In genomic region chr5:53936481-53937352, GRCh38 we compare ENCODE assay signal across 27 cellular contexts.
A peak's percentile ranks its signal among the peaks of the same experiment; 100 is the strongest.
DNase-seq lines count a peak whose midpoint lies in the region; ATAC-seq, FAIRE-seq and TF ChIP-seq lines count a peak whose summit lies in the region.
"Had no signal": no experiment of that assay in that cellular context is flagged by ENCODE, and none has a peak within 500 bp of the region (broad histone marks: within the 10 kb centered on the region; RNA-seq: fewer than 3 reads in every experiment).

No MANE protein-coding gene starts in this region.

- H3K79me2 ChIP-seq in HepG2 (ENCODE audit: insufficient read depth, low read length) = no peaks in the 10 kb centered on the region

- no peak for FAIRE-seq in HepG2 (lab: Jason Lieb, UNC)
- FAIRE-seq: A549, GM18507 had no signal

- WGBS in liver = 33% methylated on average over 7 of the region's 7 CpGs
- WGBS in HepG2 (ENCODE audit: low lambda C conversion rate) = 87% methylated on average over 7 of the region's 7 CpGs
- 19% methylated on average over 6 of the region's 7 CpGs for WGBS in right lobe of liver (ENCODE audit: insufficient coverage, low coverage, low lambda C conversion rate, missing lambda C conversion rate)

- no TSS peak for BruUV-seq in HepG2 (replicated peaks; lab: Mats Ljungman, UMichigan)

- H3K9me3 ChIP-seq in liver (ENCODE audit: control insufficient read depth in 4 of 4, low read length in 3 of 4) (no peaks in the 10 kb centered on the region), HepG2 (ENCODE audit: low read length) (no peaks in the 10 kb centered on the region), right lobe of liver (no peaks in the 10 kb centered on the region)
- H3K9me3 ChIP-seq: A549, breast epithelium, HAP-1, SJSA1, spleen had no signal

- H4K20me1 ChIP-seq in HepG2 (ENCODE audit: insufficient read depth, low read length) = no peaks in the 10 kb centered on the region

- peak overlapping the region; percentile 30 to 31 for H3K27ac ChIP-seq in liver (ENCODE audit: low read depth in 1 of 2, low read length in 2 of 2)
- no peak overlapping the region for H3K27ac ChIP-seq in HepG2 (ENCODE audit: extremely low read length, insufficient read depth, low read length)
- H3K27ac ChIP-seq in right lobe of liver = peak overlapping the region in 2 of 3 donors; percentile 10 to 45
- H3K27ac ChIP-seq: A549, KMS-11, SJSA1, spleen had no signal

- peak overlapping the region in 1 of 3 donors; percentile 7 for H3K4me3 ChIP-seq in liver (ENCODE audit: low read depth in 1 of 3, low read length in 3 of 3)
- no peak overlapping the region for H3K4me3 ChIP-seq in HepG2 (replicated peaks in 1 of 3; ENCODE audit: insufficient read depth in 1 of 3, low read depth in 2 of 3, low read length in 3 of 3)
- H3K4me3 ChIP-seq in right lobe of liver = no peak overlapping the region
- H3K4me3 ChIP-seq in H7 (ENCODE audit: insufficient read depth, low read depth, low read length) = no peak overlapping the region
- H3K4me3 ChIP-seq: A549, breast epithelium, HAP-1, SJSA1, spleen had no signal

- CTCF ChIA-PET in HepG2 (lab: Yijun Ruan, JAX; ENCODE audit: low intra/inter-chr PET ratio, low total read pairs) = no interaction called here

- intact Hi-C loops in HepG2 (cut with micrococcal nuclease; ENCODE audit: unreplicated experiment) = no loop called here
- intact Hi-C loops in right lobe of liver (cut with DNase I) = no loop called here

- no peak for TF ChIP-seq POLR2A in HepG2 (IDR thresholded peaks at IDR 0.05; ENCODE audit: insufficient read depth in 1 of 2, low read depth in 2 of 2, low read length in 2 of 2)
- no peak for TF ChIP-seq POLR2A in right lobe of liver (IDR thresholded peaks at IDR 0.05)

- no peak overlapping the region for H3K4me2 ChIP-seq in HepG2 (ENCODE audit: low read depth, low read length)
- H3K4me2 ChIP-seq: A549, KMS-11 had no signal

- no peaks in the 10 kb centered on the region for H3K27me3 ChIP-seq in liver (ENCODE audit: control insufficient read depth in 4 of 4, insufficient read depth in 4 of 4, low read length in 3 of 4)
- H3K27me3 ChIP-seq in HepG2 (ENCODE audit: control insufficient read depth in 1 of 2, insufficient read depth in 2 of 2, low read length in 2 of 2) = no peaks in the 10 kb centered on the region; a peak in 1 of 5 replicates
- H3K27me3 ChIP-seq in right lobe of liver = no peaks in the 10 kb centered on the region
- H3K27me3 ChIP-seq in H7 (ENCODE audit: control insufficient read depth, insufficient read depth, low read length) = no peaks in the 10 kb centered on the region
- H3K27me3 ChIP-seq: breast epithelium, SJSA1, spleen had no signal

- H3K36me3 ChIP-seq in liver (ENCODE audit: control insufficient read depth in 4 of 4, insufficient read depth in 3 of 4, low read depth in 1 of 4, low read length in 3 of 4) (no peaks in the 10 kb centered on the region), HepG2 (replicated peaks in 1 of 2; ENCODE audit: control insufficient read depth in 1 of 2, insufficient read depth in 2 of 2, low read length in 2 of 2) (no peaks in the 10 kb centered on the region), right lobe of liver (no peaks in the 10 kb centered on the region), H7 (replicated peaks; ENCODE audit: control insufficient read depth, insufficient read depth, low read length) (no peaks in the 10 kb centered on the region)
- H3K36me3 ChIP-seq: breast epithelium, HAP-1, SJSA1 had no signal

- no peak for DNase-seq in HepG2 (ENCODE audit: low spot score)
- DNase-seq in fibroblast of gingiva (ENCODE audit: low read depth) = peak; percentile 87
- DNase-seq in right lobe of liver = peak; percentile 48 to 82 (median 73)
- no peak for DNase-seq in H7
- no peak for DNase-seq in C1 segment of cervical spinal cord (lab: John Stamatoyannopoulos, UW)
- no peak for DNase-seq in NCI-H2227 treated with DMSO at 0.1 percent for 48 hours (lab: John Stamatoyannopoulos, UW)
- DNase-seq: activated CD4-positive, CD25-positive, alpha-beta regulatory T cell; activated CD8-positive, alpha-beta memory T cell treated with anti-CD3 and anti-CD28 coated beads for 24 hours; activated naive CD8-positive, alpha-beta T cell treated with anti-CD3 and anti-CD28 coated beads for 36 hours; CD4-positive, alpha-beta memory T cell; dermis blood vessel endothelial cell; DMS79 treated with DMSO at 0.1 percent for 48 hours; erythroblast; naive B cell; NCI-H2081; NCI-H526 treated with DMSO at 0.1 percent for 48 hours; PC-3; posterior cingulate gyrus; spleen had no signal

- no peak for TF ChIP-seq CTCF in liver (IDR thresholded peaks at IDR 0.05; ENCODE audit: low read depth, low read length, missing input control)
- no peak for TF ChIP-seq CTCF in HepG2 (CRISPR knock-in tag; IDR thresholded peaks at IDR 0.05)
- TF ChIP-seq CTCF in right lobe of liver (IDR thresholded peaks at IDR 0.05) = no peak

- H2AFZ ChIP-seq in HepG2 (ENCODE audit: low read length) = no peak overlapping the region

- TF ChIP-seq RAD21 in liver (IDR thresholded peaks at IDR 0.05) (peak; percentile 54 to 59), HepG2 (CRISPR knock-in tag; IDR thresholded peaks at IDR 0.05) (no peak)

- POLR2A ChIA-PET in HepG2 (lab: Yijun Ruan, JAX) = no interaction called here

- no peak for TF ChIP-seq EP300 in HepG2 (IDR thresholded peaks at IDR 0.05; ENCODE audit: low read depth in 2 of 2, low read length in 2 of 2)
- TF ChIP-seq EP300 in HepG2 (CRISPR knock-in tag; IDR thresholded peaks at IDR 0.05; ENCODE audit: borderline replicate concordance) = no peak

- peaks cover 2 to 24% (median 13%) of the 10 kb centered on the region in 4 donors for H3K4me1 ChIP-seq in liver (ENCODE audit: control insufficient read depth in 4 of 4, insufficient read depth in 4 of 4, low read length in 3 of 4)
- H3K4me1 ChIP-seq in HepG2 (ENCODE audit: insufficient read depth, low read length) = no peaks in the 10 kb centered on the region
- peaks cover 0 to 22% (median 7%) of the 10 kb centered on the region in 4 donors for H3K4me1 ChIP-seq in right lobe of liver
- H3K4me1 ChIP-seq: breast epithelium had no signal

- in situ Hi-C loops in HepG2 (cut with HindIII; ENCODE audit: extremely low pct_ligation_motif_present, low pct_unique_long_range_greater_than_20kb) = no loop called here

- ATAC-seq in HepG2 (no peak), right lobe of liver (peak; percentile 95 to 98 (median 97)), GM18868 (IDR thresholded peaks at IDR 0.05; ENCODE audit: unreplicated experiment) (no peak)
- ATAC-seq: A549, PC-3 had no signal

- H3K9ac ChIP-seq in liver (ENCODE audit: low read depth in 1 of 2, low read length in 2 of 2) = no peak overlapping the region
- no peak overlapping the region for H3K9ac ChIP-seq in HepG2 (ENCODE audit: insufficient read depth, low read depth, low read length)
- H3K9ac ChIP-seq: KMS-11 had no signal

TF ChIP-seq in liver, 16 proteins besides CTCF, POLR2A, EP300 and RAD21 (continues in another document):
- TF ChIP-seq SP1 (IDR thresholded peaks at IDR 0.05) (peak; percentile 73), FOXA2 (IDR thresholded peaks at IDR 0.05) (peak; percentile 51), MAX (IDR thresholded peaks at IDR 0.05) (peak; percentile 65), NR2F2 (IDR thresholded peaks at IDR 0.05) (peak; percentile 91), RXRA (IDR thresholded peaks at IDR 0.05) (peak; percentile 78 to 96), EGR1 (IDR thresholded peaks at IDR 0.05; ENCODE audit: low read depth in 2 of 2) (peak in 1 of 2 donors; percentile 36), GABPA (IDR thresholded peaks at IDR 0.05 in 1 of 2, conservative IDR thresholded peaks at IDR 0.05 in 1 of 2) (no peak)

TF ChIP-seq in HepG2, 621 proteins besides CTCF, POLR2A, EP300 and RAD21 (continues in another document):
- TF ChIP-seq ZNF570 (CRISPR knock-in tag; IDR thresholded peaks at IDR 0.05; ENCODE audit: borderline replicate concordance) = no peak
- TF ChIP-seq ASH2L (IDR thresholded peaks at IDR 0.05; ENCODE audit: insufficient read length, low read depth, low read length) = no peak
- TF ChIP-seq DPF2 (CRISPR knock-in tag; IDR thresholded peaks at IDR 0.05; ENCODE audit: borderline replicate concordance, low read depth) = no peak
- TF ChIP-seq ZNF761 (CRISPR knock-in tag; conservative IDR thresholded peaks at IDR 0.05) = no peak
- no peak for TF ChIP-seq ZNF569 (CRISPR knock-in tag; IDR thresholded peaks at IDR 0.05; ENCODE audit: borderline replicate concordance)
- TF ChIP-seq TAF1 (CRISPR knock-in tag; IDR thresholded peaks at IDR 0.05) = no peak
- no peak for TF ChIP-seq ZNF33B (CRISPR knock-in tag; IDR thresholded peaks at IDR 0.05)
- TF ChIP-seq RXRA (CRISPR knock-in tag; IDR thresholded peaks at IDR 0.05) = no peak
- no peak for TF ChIP-seq RORA (CRISPR knock-in tag; IDR thresholded peaks at IDR 0.05)
- no peak for TF ChIP-seq ZC3H13 (CRISPR knock-in tag; IDR thresholded peaks at IDR 0.05)
- no peak for TF ChIP-seq HBP1 (CRISPR knock-in tag; IDR thresholded peaks at IDR 0.05; ENCODE audit: low read depth)

Comparison
In these comparisons a context has a peak if more than half of its experiments do, and no peak if none do; other contexts are left out.
1. ATAC-seq: peak in right lobe of liver (4 of 4); none in HepG2 (single experiment) and GM18868 (single experiment).
2. DNase-seq: peak in fibroblast of gingiva (single experiment) and right lobe of liver (3 of 3); none in HepG2 (single experiment), H7 (single experiment), C1 segment of cervical spinal cord (0 of 14) and NCI-H2227 treated with DMSO at 0.1 percent for 48 hours (single experiment).